ENCODE assay signal across 8 cellular contexts in the genomic region with DNA sequence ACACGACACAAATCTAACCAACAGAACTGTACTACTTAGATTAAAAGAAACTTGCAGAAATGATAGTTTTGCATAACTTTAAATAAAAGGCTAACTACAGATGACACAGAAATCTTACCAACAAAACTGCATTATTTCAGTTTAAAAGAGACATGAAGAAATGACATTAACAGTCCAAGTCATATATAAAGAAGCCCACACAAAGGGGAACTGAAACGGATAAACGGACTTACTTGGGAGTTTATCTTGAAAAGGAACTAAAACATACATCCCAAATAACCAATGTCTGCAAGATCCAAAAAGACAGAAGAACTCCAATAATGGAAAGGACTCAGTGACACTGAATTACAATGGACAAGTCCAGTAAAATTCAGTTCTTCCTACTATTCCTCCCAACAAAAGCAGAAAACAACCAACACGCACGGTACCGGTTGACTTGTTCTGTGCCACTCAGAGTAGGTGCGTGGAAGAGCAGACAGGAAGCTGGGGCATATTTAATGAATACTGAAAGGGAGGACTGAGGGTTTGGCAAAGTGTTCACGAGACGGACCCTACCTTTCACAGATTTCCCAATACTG. TPM values are rescaled to one million over a fixed set of nuclear protein-coding genes. Genes with fewer than 3 reads are reported as not detected.
DNase-seq lines count a peak whose midpoint lies in the region; ATAC-seq and TF ChIP-seq lines count a peak whose summit lies in the region.

No MANE protein-coding gene starts in this region.

- H3K9me3 Mint-ChIP-seq in T-cell, result no peaks in the 10 kb centered on the region
- peaks cover 3% of the 10 kb centered on the region for H3K9me3 Mint-ChIP-seq in neural progenitor cell

- peaks cover 11% of the 10 kb centered on the region for H3F3A ChIP-seq in neural progenitor cell (ENCODE audit: low read depth)

- H3K4me3 Mint-ChIP-seq in T-cell, result peak overlapping the region; percentile 79 to 86 (median 85)
- H3K4me3 Mint-ChIP-seq in neural progenitor cell, result peak overlapping the region; percentile 85

- H3K9me3 ChIP-seq in AG04450 (ENCODE audit: control insufficient read depth, insufficient read depth, low read length) (no peaks in the 10 kb centered on the region; the same call in 1 of the 2 replicates), neural progenitor cell (ENCODE audit: low read depth) (no peaks in the 10 kb centered on the region)

- H3K79me2 ChIP-seq in neural progenitor cell (ENCODE audit: low read depth), result no peaks in the 10 kb centered on the region

- H3K36me3 Mint-ChIP-seq in T-cell, result no peaks in the 10 kb centered on the region
- H3K36me3 Mint-ChIP-seq in neural progenitor cell, result no peaks in the 10 kb centered on the region

- H3K4me2 ChIP-seq in neural progenitor cell, result peak overlapping the region; percentile 78

- H3K4me1 Mint-ChIP-seq in T-cell (peaks cover 7 to 11% (median 8%) of the 10 kb centered on the region in 3 donors), neural progenitor cell (peaks cover 7% of the 10 kb centered on the region)

- no peak for DNase-seq in AG04450 (ENCODE audit: low read depth, low spot score)
- DNase-seq in T-cell, result peak in 2 of 34 experiments; percentile 4 to 5
- peak; percentile 6 for DNase-seq in fibroblast of peridontal ligament (ENCODE audit: extremely low read depth)
- no peak for DNase-seq in neural progenitor cell (ENCODE audit: low spot score)
- DNase-seq in NK-92 (lab: John Stamatoyannopoulos, UW; ENCODE audit: unreplicated experiment), result no peak
- DNase-seq in NCI-H146 (lab: John Stamatoyannopoulos, UW), result no peak

- peak overlapping the region in 1 of 2 donors; percentile 23 for H3K27ac Mint-ChIP-seq in T-cell
- no peak overlapping the region for H3K27ac Mint-ChIP-seq in neural progenitor cell

- peak overlapping the region; percentile 62 for H3K4me3 ChIP-seq in AG04450 (ENCODE audit: low read depth, low read length)
- H3K4me3 ChIP-seq in neural progenitor cell, result peak overlapping the region; percentile 59

- H3K36me3 ChIP-seq in neural progenitor cell, result no peaks in the 10 kb centered on the region

- POLR2A ChIA-PET in AG04450 (lab: Yijun Ruan, JAX), result no interaction called here
- POLR2A ChIA-PET in T-cell (lab: Charles Lee), result no interaction called here

- H3K27me3 ChIP-seq in AG04450 (ENCODE audit: control insufficient read depth, insufficient read depth, low read length) (peaks cover 5% of the 10 kb centered on the region), neural progenitor cell (peaks cover 45% of the 10 kb centered on the region)

- TF ChIP-seq CTCF in AG04450 (IDR thresholded peaks at IDR 0.05; ENCODE audit: low read depth, low read length) (no peak), neural progenitor cell (IDR thresholded peaks at IDR 0.05) (no peak)

- CTCF ChIA-PET in AG04450 (lab: Charles Lee) (interaction anchor here (0.8 kb wide), 1 partner anchor 138 kb away, joined by 3 read pairs; no protein-coding TSS in a partner anchor), T-cell (lab: Charles Lee) (interaction anchor here in 1 of 2 donors (0.5 kb wide), 1 partner anchor 140 kb away, joined by 5 read pairs; no protein-coding TSS in a partner anchor)

- no peaks in the 10 kb centered on the region for H4K20me1 ChIP-seq in neural progenitor cell (ENCODE audit: low read depth)

- H3K27me3 Mint-ChIP-seq in T-cell, result peaks cover 14 to 15% of the 10 kb centered on the region in 2 donors
- H3K27me3 Mint-ChIP-seq in neural progenitor cell (ENCODE audit: insufficient read depth, low read depth), result peaks cover 24% of the 10 kb centered on the region

- H3K4me1 ChIP-seq in neural progenitor cell, result peaks cover 6% of the 10 kb centered on the region

- no peak overlapping the region for H3K9ac ChIP-seq in neural progenitor cell

- H3K27ac ChIP-seq in AG04450 (ENCODE audit: low read depth, low read length) (no peak overlapping the region), neural progenitor cell (no peak overlapping the region)

- ATAC-seq in GM18909 (IDR thresholded peaks at IDR 0.05; ENCODE audit: poor library complexity, unreplicated experiment), result peak; percentile 63
- peak; percentile 37 for ATAC-seq in HG03095 (IDR thresholded peaks at IDR 0.05; ENCODE audit: unreplicated experiment)
- peak; percentile 32 to 54 (median 39) for ATAC-seq in T-cell (replicated peaks in 1 of 4)

- peak overlapping the region; percentile 94 for H2AFZ ChIP-seq in neural progenitor cell (replicated peaks)

RNA-seq across cellular contexts. Expression of a gene that starts 0.8 kb away (rescaled TPM):
- polyA plus RNA-seq in AG04450 (2011; rRNA removed), result 5.4 and 5.9 TPM in 2 replicates
- polyA minus RNA-seq in AG04450 (2011; rRNA and poly(A)+ RNA removed), result 1.1 and 3.6 TPM in 2 replicates
- total RNA-seq in T-cell, result 1 to 10 TPM; 1.6 to 2.7 (median 2.1) TPM
- 0.02 and 0.28 TPM in 2 replicates for total RNA-seq in neural progenitor cell (ENCODE audit: low replicate concordance)
